Comparison of ENCODE assay signal across 37 cellular contexts in the genomic region with DNA sequence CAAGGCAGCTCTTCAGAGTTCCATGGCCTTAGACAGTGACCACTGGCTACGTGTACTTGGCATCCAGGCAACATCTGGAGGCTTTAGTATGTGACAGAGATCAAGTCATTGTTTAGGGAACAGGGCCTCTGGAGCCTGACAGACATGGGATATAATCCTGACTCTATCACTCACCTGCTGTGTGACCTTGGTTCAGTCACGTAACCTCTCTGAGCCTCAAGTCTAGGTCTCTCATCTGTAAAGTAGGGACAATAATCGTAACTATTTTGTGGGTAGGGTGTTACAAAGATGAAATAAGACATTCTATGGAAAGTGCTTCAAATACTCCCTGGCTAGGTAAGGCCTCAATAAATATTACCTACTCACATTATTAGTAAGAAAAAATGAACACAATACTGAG.
"Had no signal": no experiment of that assay in that cellular context is flagged by ENCODE, and none has a peak within 500 bp of the region (broad histone marks: within the 10 kb centered on the region; RNA-seq: fewer than 3 reads in every experiment).

No MANE protein-coding gene starts in this region.

- H3K36me3 Mint-ChIP-seq: activated CD4-positive, alpha-beta memory T cell treated with anti-CD3 and anti-CD28 coated beads for 36 hours; activated CD8-positive, alpha-beta memory T cell treated with anti-CD3 and anti-CD28 coated beads, Interleukin-2, amount 10 ng/mL, durations not matched to agents 7 days and 5 days had no signal

- H3K4me1 ChIP-seq: ascending aorta, body of pancreas had no signal

- H3K27me3 ChIP-seq: ascending aorta, body of pancreas, MG63 had no signal

- H3K9me3 ChIP-seq: body of pancreas had no signal

- H3K4me2 ChIP-seq: PC-9 had no signal

- H3K4me1 Mint-ChIP-seq: activated B cell treated with CpG ODN at 0.5 μM for 24 hours; activated CD8-positive, alpha-beta memory T cell treated with anti-CD3 and anti-CD28 coated beads, Interleukin-2, amount 10 ng/mL, durations not matched to agents 7 days and 5 days; activated naive CD8-positive, alpha-beta T cell treated with anti-CD3 and anti-CD28 coated beads for 36 hours had no signal

- H3K4me3 ChIP-seq: ascending aorta, body of pancreas, MG63, PC-9 had no signal

- H3K9me3 Mint-ChIP-seq: activated CD4-positive, alpha-beta memory T cell treated with anti-CD3 and anti-CD28 coated beads for 36 hours had no signal

- H3K27ac ChIP-seq: ascending aorta, body of pancreas, PC-9, VCaP had no signal

- H3K27me3 Mint-ChIP-seq: activated naive CD8-positive, alpha-beta T cell treated with anti-CD3 and anti-CD28 coated beads for 36 hours had no signal

- H3K27ac Mint-ChIP-seq: activated B cell treated with CpG ODN at 0.5 μM for 24 hours; activated CD4-positive, alpha-beta memory T cell treated with anti-CD3 and anti-CD28 coated beads for 36 hours; activated CD8-positive, alpha-beta memory T cell treated with anti-CD3 and anti-CD28 coated beads, Interleukin-2, amount 10 ng/mL, durations not matched to agents 7 days and 5 days; activated naive CD8-positive, alpha-beta T cell treated with anti-CD3 and anti-CD28 coated beads for 36 hours had no signal

- H3K36me3 ChIP-seq: ascending aorta, MG63 had no signal

- H3K4me3 Mint-ChIP-seq: activated B cell treated with CpG ODN at 0.5 μM for 24 hours; activated CD4-positive, alpha-beta memory T cell treated with anti-CD3 and anti-CD28 coated beads for 36 hours; activated CD8-positive, alpha-beta memory T cell treated with anti-CD3 and anti-CD28 coated beads, Interleukin-2, amount 10 ng/mL, durations not matched to agents 7 days and 5 days; activated naive CD8-positive, alpha-beta T cell treated with anti-CD3 and anti-CD28 coated beads for 36 hours had no signal

- H2AFZ ChIP-seq: PC-9 had no signal

- ATAC-seq: activated CD8-positive, alpha-beta memory T cell treated with anti-CD3 and anti-CD28 coated beads, Interleukin-2, amount 10 ng/mL, durations not matched to agents 7 days and 5 days; body of pancreas had no signal

- DNase-seq: activated B cell treated with CpG ODN at 0.5 μM for 24 hours; activated CD4-positive, alpha-beta memory T cell treated with anti-CD3 and anti-CD28 coated beads for 36 hours; activated CD4-positive, alpha-beta T cell treated with anti-CD3 and anti-CD28 coated beads for 4 hours; activated CD4-positive, alpha-beta T cell treated with anti-CD3 and anti-CD28 coated beads, Interleukin-2, amount 50 U/mL, for 1 hour; activated CD4-positive, CD25-positive, alpha-beta regulatory T cell treated with anti-CD3 and anti-CD28 coated beads, Interleukin-2, amount 50 U/mL, for 72 hours; activated CD8-positive, alpha-beta memory T cell treated with anti-CD3 and anti-CD28 coated beads for 24 hours; activated CD8-positive, alpha-beta memory T cell treated with anti-CD3 and anti-CD28 coated beads, Interleukin-2, amount 10 ng/mL, durations not matched to agents 7 days and 5 days; activated CD8-positive, alpha-beta memory T cell treated with anti-CD3 and anti-CD28 coated beads, Interleukin-2, amount 50 U/mL, for 48 hours; activated naive CD4-positive, alpha-beta T cell; activated naive CD4-positive, alpha-beta T cell treated with anti-CD3 and anti-CD28 coated beads, Interleukin-2, amount 50 U/mL, for 16 hours; activated naive CD8-positive, alpha-beta T cell treated with anti-CD3 and anti-CD28 coated beads for 36 hours; activated T-cell treated with anti-CD3 and anti-CD28 coated beads, Interleukin-2, amount 50 U/mL, for 48 hours; amygdala; body of pancreas; caudate nucleus; cerebellar nuclear complex; Kasumi-1; KG1; MG63; NCI-H1048; NCI-H1105 treated with DMSO at 0.1 percent for 48 hours; NCI-H1436; NCI-H1694; NCI-H1930; NCI-H2081 treated with DMSO at 0.1 percent for 48 hours; NCI-H510A; NCI-H526; NCI-H748 treated with DMSO at 0.1 percent for 48 hours; NK-92 treated with Interleukin-12 subunit alpha and Interleukin-12 subunit beta, amount 100 ng/mL, for 24 hours; PC-9; Right ventricle myocardium superior; SW 1271; T-helper 1 cell; T-helper 2 cell; T-helper 9 cell had no signal
